13 cellular contexts compared by ENCODE assay signal in genomic region chr1:219798283-219799030, GRCh38.
DNase-seq lines count a peak whose midpoint lies in the region; ATAC-seq, FAIRE-seq and TF ChIP-seq lines count a peak whose summit lies in the region.
"Had no signal": no experiment of that assay in that cellular context is flagged by ENCODE, and none has a peak within 500 bp of the region (broad histone marks: within the 10 kb centered on the region; RNA-seq: fewer than 3 reads in every experiment).

No MANE protein-coding gene starts in this region.

- H3K23ac ChIP-seq in neuronal stem cell (ENCODE audit: low read depth, low read length, poor library complexity): no peak overlapping the region

- H3K4ac ChIP-seq in neuronal stem cell (ENCODE audit: low read length): no peak overlapping the region

- H4K8ac ChIP-seq in neuronal stem cell (ENCODE audit: low read depth, low read length): no peak overlapping the region

- H3K36me3 Mint-ChIP-seq in GM23338 (ENCODE audit: low read depth): no peaks in the 10 kb centered on the region

- no peak overlapping the region for H2AK5ac ChIP-seq in neuronal stem cell (ENCODE audit: low read depth, low read length)

- 0 out of 2 replicates have a peak overlapping the region, but pooled peaks have one; percentile 3 for H2AFZ ChIP-seq in GM23338
- no peak overlapping the region for H2AFZ ChIP-seq in neuronal stem cell (ENCODE audit: low read length)

- no peaks in the 10 kb centered on the region for H3K79me2 ChIP-seq in GM23338 (replicated peaks; ENCODE audit: insufficient read depth)

- no peak overlapping the region for H3K4me3 ChIP-seq in GM23338
- no peak overlapping the region for H3K4me3 ChIP-seq in neuronal stem cell (ENCODE audit: low read length in 2 of 2)
- H3K4me3 ChIP-seq: left ventricle myocardium inferior had no signal

- H3K27me3 Mint-ChIP-seq in GM23338 (ENCODE audit: insufficient read depth, low read depth, poor library complexity): no peaks in the 10 kb centered on the region

- H2BK15ac ChIP-seq in neuronal stem cell (ENCODE audit: low read length): no peak overlapping the region

- H3K9me3 Mint-ChIP-seq in GM23338: no peaks in the 10 kb centered on the region

- peak; percentile 86 for FAIRE-seq in D721Med (lab: Jason Lieb, UNC)
- FAIRE-seq: colon, H1 had no signal

- H2BK12ac ChIP-seq in neuronal stem cell (ENCODE audit: low read length): no peak overlapping the region

- H4K20me1 ChIP-seq in GM23338 (replicated peaks; ENCODE audit: insufficient read depth): no peaks in the 10 kb centered on the region

- TF ChIP-seq CTCF in D721Med (IDR thresholded peaks at IDR 0.05; ENCODE audit: insufficient read depth, missing control alignments) (no peak), GM23338 (conservative IDR thresholded peaks at IDR 0.05; ENCODE audit: low read depth in 2 of 2) (no peak), GM20000 (IDR thresholded peaks at IDR 0.05; ENCODE audit: extremely low read depth, missing control alignments) (no peak)

- no peak for ATAC-seq in GM23338
- ATAC-seq in GM19467 (IDR thresholded peaks at IDR 0.05; ENCODE audit: unreplicated experiment): no peak
- ATAC-seq in HG03095 (IDR thresholded peaks at IDR 0.05; ENCODE audit: unreplicated experiment): no peak

- H3K27ac ChIP-seq in GM23338 (ENCODE audit: low read depth) (no peak overlapping the region), neuronal stem cell (replicated peaks; ENCODE audit: low read length) (no peak overlapping the region)
- H3K27ac ChIP-seq: left ventricle myocardium inferior had no signal

- H3K4me2 ChIP-seq in GM23338 (no peak overlapping the region), neuronal stem cell (ENCODE audit: insufficient read depth, low read length, poor library complexity, severe bottlenecking) (no peak overlapping the region)

- H3K27me3 ChIP-seq in GM23338 (ENCODE audit: insufficient read depth) (no peaks in the 10 kb centered on the region), neuronal stem cell (ENCODE audit: control insufficient read depth in 3 of 3, insufficient read depth in 3 of 3, low read depth in 1 of 3, low read length in 3 of 3) (no peaks in the 10 kb centered on the region)

- H3K36me3 ChIP-seq in GM23338 (ENCODE audit: insufficient read depth) (no peaks in the 10 kb centered on the region), neuronal stem cell (replicated peaks in 1 of 2; ENCODE audit: control insufficient read depth in 2 of 2, insufficient read depth in 2 of 2, low read length in 2 of 2) (no peaks in the 10 kb centered on the region)
- H3K36me3 ChIP-seq: left ventricle myocardium inferior had no signal

- H2BK5ac ChIP-seq in neuronal stem cell (ENCODE audit: low read length): no peak overlapping the region

- no peak overlapping the region for H3K18ac ChIP-seq in neuronal stem cell (ENCODE audit: low read length)

- peaks cover 6% of the 10 kb centered on the region; the same call in 1 of the 2 replicates for H3K9me2 ChIP-seq in GM23338 (ENCODE audit: insufficient read depth)

- H3F3A ChIP-seq in GM23338 (replicated peaks; ENCODE audit: low read depth): no peaks in the 10 kb centered on the region

- no peak overlapping the region for H3K9ac ChIP-seq in neuronal stem cell (ENCODE audit: low read depth, low read length, poor library complexity)

- H3K4me1 ChIP-seq in GM23338 (ENCODE audit: insufficient read depth) (no peaks in the 10 kb centered on the region), neuronal stem cell (ENCODE audit: control insufficient read depth in 2 of 2, insufficient read depth in 1 of 2, low read depth in 1 of 2, low read length in 2 of 2) (peaks cover 9 to 28% of the 10 kb centered on the region in 2 donors)
- H3K4me1 ChIP-seq: left ventricle myocardium inferior had no signal

- no peak overlapping the region for H3K27ac Mint-ChIP-seq in GM23338

- H3K9me3 ChIP-seq in neuronal stem cell (replicated peaks in 1 of 2; ENCODE audit: control insufficient read depth in 2 of 2, insufficient read depth in 1 of 2, low read depth in 1 of 2, low read length in 2 of 2): no peaks in the 10 kb centered on the region
- H3K9me3 ChIP-seq: left ventricle myocardium inferior had no signal

- H2BK120ac ChIP-seq in neuronal stem cell (ENCODE audit: low read depth, low read length): no peak overlapping the region

- H3K79me1 ChIP-seq in neuronal stem cell (ENCODE audit: low read depth, low read length): no peaks in the 10 kb centered on the region

- no peaks in the 10 kb centered on the region for H3K4me1 Mint-ChIP-seq in GM23338

- no peak for DNase-seq in D721Med (ENCODE audit: insufficient read length, low spot score)
- no peak for DNase-seq in GM23338 (ENCODE audit: low spot score)
- peak; percentile 20 for DNase-seq in NCI-H69 (lab: John Stamatoyannopoulos, UW)
- DNase-seq in fibroblast of the conjunctiva (ENCODE audit: low read depth): peak; percentile 39
- DNase-seq in neuronal stem cell (ENCODE audit: low spot score): no peak
- no peak for DNase-seq in GM20000 (ENCODE audit: low spot score)
- DNase-seq: DMS 273 treated with DMSO at 0.1 percent for 48 hours, left ventricle myocardium inferior, retina had no signal

- no peak overlapping the region for H3K4me3 Mint-ChIP-seq in GM23338

- H4K91ac ChIP-seq in neuronal stem cell (ENCODE audit: low read depth, low read length, poor library complexity): no peak overlapping the region

- no peak overlapping the region for H3K14ac ChIP-seq in neuronal stem cell (ENCODE audit: low read length)

- WGBS in neuronal stem cell (ENCODE audit: extremely low coverage in 2 of 2, insufficient read length in 2 of 2, insufficient replicate concordance in 1 of 2), 2 donors: no CpG with 5 or more reads among the region's 3 CpGs

TF ChIP-seq in GM23338, 12 proteins besides CTCF, POLR2A, EP300 and RAD21 (continues in another document):
- TF ChIP-seq NANOG (IDR thresholded peaks at IDR 0.05; ENCODE audit: borderline replicate concordance): no peak
- TF ChIP-seq EZH2 (IDR thresholded peaks at IDR 0.05; ENCODE audit: low read depth, unreplicated experiment): no peak
- TF ChIP-seq EZH2phosphoT487 (IDR thresholded peaks at IDR 0.05; ENCODE audit: unreplicated experiment): no peak
- no peak for TF ChIP-seq ZNF462 (CRISPR knock-in tag; IDR thresholded peaks at IDR 0.05)
- TF ChIP-seq JUNB (IDR thresholded peaks at IDR 0.05; ENCODE audit: unreplicated experiment): no peak

Comparison
In these comparisons a context has a peak if more than half of its experiments do, and no peak if none do; other contexts are left out.
1. DNase-seq: peak in NCI-H69 (single experiment) and fibroblast of the conjunctiva (single experiment); none in D721Med (single experiment), GM23338 (single experiment), neuronal stem cell (single experiment) and GM20000 (single experiment).